8 cellular contexts compared by ENCODE assay signal in the genomic region with DNA sequence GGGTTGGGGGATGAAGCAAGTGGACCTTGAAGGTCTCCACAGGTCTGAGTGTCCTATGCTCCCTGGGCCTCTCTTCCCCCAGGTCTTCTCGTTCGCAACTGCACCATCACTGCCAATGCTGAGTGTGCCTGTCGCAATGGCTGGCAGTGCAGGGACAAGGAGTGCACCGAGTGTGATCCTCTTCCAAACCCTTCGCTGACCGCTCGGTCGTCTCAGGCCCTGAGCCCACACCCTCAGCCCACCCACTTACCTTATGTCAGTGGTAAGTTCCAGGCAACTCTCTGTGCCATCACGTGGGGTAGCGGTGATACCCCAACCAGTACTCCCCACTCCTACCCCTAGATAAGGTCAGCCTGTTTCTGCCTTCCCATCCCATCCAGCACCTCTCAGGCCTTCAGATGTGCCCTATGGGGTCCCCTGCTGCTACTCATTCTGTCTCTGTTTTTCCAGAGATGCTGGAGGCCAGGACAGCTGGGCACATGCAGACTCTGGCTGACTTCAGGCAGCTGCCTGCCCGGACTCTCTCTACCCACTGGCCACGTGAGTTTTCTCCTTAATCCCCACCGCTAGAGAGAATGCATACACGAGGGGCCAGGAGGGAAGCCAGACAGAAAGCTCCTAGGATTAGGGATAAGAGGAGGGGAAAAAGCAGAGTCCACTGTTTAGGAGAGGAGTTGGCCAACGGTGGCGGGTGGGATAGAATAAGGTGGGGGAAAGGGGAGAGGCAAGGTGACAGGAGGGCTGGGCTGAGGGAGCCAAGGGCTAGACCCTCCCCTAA. TPM values are rescaled to one million over a fixed set of nuclear protein-coding genes. Genes with fewer than 3 reads are reported as not detected.
DNase-seq lines count a peak whose midpoint lies in the region; ATAC-seq and TF ChIP-seq lines count a peak whose summit lies in the region.

No MANE protein-coding gene starts in this region.

- ATAC-seq in activated CD8-positive, alpha-beta memory T cell treated with anti-CD3 and anti-CD28 coated beads, Interleukin-2, amount 10 ng/mL, durations not matched to agents 7 days and 5 days: no peak
- no peak for ATAC-seq in HG02642 (IDR thresholded peaks at IDR 0.05; ENCODE audit: poor library complexity, unreplicated experiment)

- H3K4me3 ChIP-seq in HFF-Myc (replicated peaks; ENCODE audit: low read depth, low read length): peak overlapping the region; percentile 55
- H3K4me3 ChIP-seq in iPS-18a (ENCODE audit: low read length): peak overlapping the region; percentile 39

- peak overlapping the region; percentile 97 for H3K4me3 Mint-ChIP-seq in activated CD8-positive, alpha-beta memory T cell treated with anti-CD3 and anti-CD28 coated beads, Interleukin-2, amount 10 ng/mL, durations not matched to agents 7 days and 5 days

- H3K9me3 Mint-ChIP-seq in activated CD8-positive, alpha-beta memory T cell treated with anti-CD3 and anti-CD28 coated beads, Interleukin-2, amount 10 ng/mL, durations not matched to agents 7 days and 5 days (ENCODE audit: low read depth): no peaks in the 10 kb centered on the region

- peak overlapping the region; percentile 84 for H3K27ac ChIP-seq in iPS-18a (ENCODE audit: low read length)

- no peaks in the 10 kb centered on the region for H3K27me3 ChIP-seq in iPS-18a (ENCODE audit: control insufficient read depth, insufficient read depth, low read length)

- DNase-seq in HFF-Myc (ENCODE audit: extremely low read depth, low read depth): no peak
- no peak for DNase-seq in activated CD8-positive, alpha-beta memory T cell treated with anti-CD3 and anti-CD28 coated beads, Interleukin-2, amount 10 ng/mL, durations not matched to agents 7 days and 5 days
- peak; percentile 33 for DNase-seq in stimulated activated CD8-positive, alpha-beta memory T cell treated with anti-CD3 and anti-CD28 coated beads, Interleukin-4, amount 100 ng/mL, for 48 hours
- DNase-seq in NCI-H526 treated with DMSO at 0.1 percent for 48 hours (lab: John Stamatoyannopoulos, UW): no peak
- DNase-seq in NOMO-1 (lab: John Stamatoyannopoulos, UW; ENCODE audit: unreplicated experiment in 2 of 2): no peak
- DNase-seq in NCI-H2029 (lab: John Stamatoyannopoulos, UW): no peak

- no peak for TF ChIP-seq CTCF in HFF-Myc (IDR thresholded peaks at IDR 0.05; ENCODE audit: low read depth, low read length, missing control alignments)

- H3K27ac Mint-ChIP-seq in activated CD8-positive, alpha-beta memory T cell treated with anti-CD3 and anti-CD28 coated beads, Interleukin-2, amount 10 ng/mL, durations not matched to agents 7 days and 5 days: peak overlapping the region; percentile 94

- H3K36me3 ChIP-seq in iPS-18a (ENCODE audit: control insufficient read depth, low read depth, low read length): no peaks in the 10 kb centered on the region

- no peaks in the 10 kb centered on the region for H3K27me3 Mint-ChIP-seq in activated CD8-positive, alpha-beta memory T cell treated with anti-CD3 and anti-CD28 coated beads, Interleukin-2, amount 10 ng/mL, durations not matched to agents 7 days and 5 days

- H3K36me3 Mint-ChIP-seq in activated CD8-positive, alpha-beta memory T cell treated with anti-CD3 and anti-CD28 coated beads, Interleukin-2, amount 10 ng/mL, durations not matched to agents 7 days and 5 days: peaks cover 51% of the 10 kb centered on the region

- peaks cover 65% of the 10 kb centered on the region for H3K4me1 Mint-ChIP-seq in activated CD8-positive, alpha-beta memory T cell treated with anti-CD3 and anti-CD28 coated beads, Interleukin-2, amount 10 ng/mL, durations not matched to agents 7 days and 5 days

- no peaks in the 10 kb centered on the region for H3K9me3 ChIP-seq in iPS-18a (ENCODE audit: control insufficient read depth, low read depth, low read length)

- peak overlapping the region; percentile 68 for H3K9ac ChIP-seq in iPS-18a (ENCODE audit: low read length)

- peaks cover 33% of the 10 kb centered on the region for H3K4me1 ChIP-seq in iPS-18a (ENCODE audit: control insufficient read depth, low read depth, low read length)

- CTCF ChIA-PET in activated CD8-positive, alpha-beta memory T cell treated with anti-CD3 and anti-CD28 coated beads, Interleukin-2, amount 10 ng/mL, durations not matched to agents 7 days and 5 days (lab: Charles Lee): interaction anchor here (1.3 to 3.8 kb wide), 7 partner anchors 10 to 45 kb away, joined by 4 to 42 read pairs (median 13); partner anchors contain the start of gene VAMP1

RNA-seq across cellular contexts. Expression of gene TAPBPL, which starts 1.6 kb away (rescaled TPM):
- 10 to 100 TPM; 49.1 to 53.0 TPM for total RNA-seq in activated CD8-positive, alpha-beta memory T cell treated with anti-CD3 and anti-CD28 coated beads, Interleukin-2, amount 10 ng/mL, durations not matched to agents 7 days and 5 days

RNA-seq across cellular contexts. Expression of gene CD27, which starts 5.5 kb away (rescaled TPM):
- total RNA-seq in activated CD8-positive, alpha-beta memory T cell treated with anti-CD3 and anti-CD28 coated beads, Interleukin-2, amount 10 ng/mL, durations not matched to agents 7 days and 5 days: 10 to 100 TPM; 44.9 to 67.3 TPM

RNA-seq across cellular contexts. Expression of gene VAMP1, which starts 20.2 kb away (rescaled TPM):
- 10 to 100 TPM; 49.2 to 59.1 TPM for total RNA-seq in activated CD8-positive, alpha-beta memory T cell treated with anti-CD3 and anti-CD28 coated beads, Interleukin-2, amount 10 ng/mL, durations not matched to agents 7 days and 5 days

RNA-seq across cellular contexts. Expression of gene MRPL51, which starts 42.8 kb away (rescaled TPM):
- 100 to 1,000 TPM; 191 to 271 TPM for total RNA-seq in activated CD8-positive, alpha-beta memory T cell treated with anti-CD3 and anti-CD28 coated beads, Interleukin-2, amount 10 ng/mL, durations not matched to agents 7 days and 5 days

RNA-seq across cellular contexts. Expression of gene NCAPD2, which starts 43.6 kb away (rescaled TPM):
- total RNA-seq in activated CD8-positive, alpha-beta memory T cell treated with anti-CD3 and anti-CD28 coated beads, Interleukin-2, amount 10 ng/mL, durations not matched to agents 7 days and 5 days: 100 to 1,000 TPM; 173 to 200 TPM
